In the genomic region with DNA sequence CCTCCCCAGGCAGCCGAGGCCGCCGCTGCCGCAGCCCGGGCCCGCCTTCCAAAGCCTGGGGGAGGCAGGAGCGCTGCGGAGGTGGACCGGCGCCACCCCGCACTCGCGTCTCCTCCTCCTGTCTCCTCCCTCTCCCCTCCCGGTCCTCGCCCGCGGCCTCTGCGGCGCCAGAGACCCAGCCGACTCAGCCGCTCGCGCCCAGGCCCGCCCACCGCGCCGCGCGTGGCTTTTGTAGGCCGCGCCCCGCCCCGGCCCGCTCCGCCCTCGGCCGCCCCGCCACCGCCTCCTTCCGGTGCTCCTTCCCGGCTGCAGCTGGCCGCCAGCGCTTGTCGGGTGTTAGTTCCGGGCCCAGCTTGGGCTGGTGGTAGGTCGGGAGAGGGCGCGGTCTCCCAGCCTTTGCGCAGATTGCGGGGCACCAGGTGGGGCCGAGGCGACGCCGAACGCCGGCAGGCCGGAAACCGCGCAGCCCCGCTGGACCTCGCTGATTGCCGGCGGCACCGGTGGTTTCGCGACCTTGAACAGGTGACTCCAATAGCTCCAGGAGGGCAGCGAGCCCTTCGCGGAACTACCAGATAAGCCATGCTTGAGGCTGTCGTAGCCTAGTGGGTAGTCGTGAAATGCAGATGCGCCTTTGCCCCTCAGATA, we compare ENCODE assay signal across 8 cellular contexts. TPM values are rescaled to one million over a fixed set of nuclear protein-coding genes. Genes with fewer than 3 reads are reported as not detected.
DNase-seq lines count a peak whose midpoint lies in the region; TF ChIP-seq lines count a peak whose summit lies in the region.

CAPRIN2 (minus strand) TSS at position 202 of the 645 bp plus-strand sequence. CDS start 1,431 bp downstream, outside the sequence.

- TF ChIP-seq CTCF in nephron progenitor cell (IDR thresholded peaks at IDR 0.05), result no peak

- H3K27me3 ChIP-seq in MG63, result no peaks in the 10 kb centered on the region

- H3K36me3 Mint-ChIP-seq in nephron progenitor cell (ENCODE audit: low read depth), result peaks cover 15% of the 10 kb centered on the region
- peaks cover 7% of the 10 kb centered on the region for H3K36me3 Mint-ChIP-seq in stimulated activated naive CD8-positive, alpha-beta T cell treated with anti-CD3 and anti-CD28 coated beads, Interleukin-15, Interleukin-2, amounts not matched to agents 100 ng/mL and 50 ng/mL, for 24 hours (ENCODE audit: low read depth)

- peak within 1 kb of the TSS; percentile 85 for H3K4me3 ChIP-seq in MG63

- H3K36me3 ChIP-seq in MG63, result peaks cover 11% of the 10 kb centered on the region

- H3K9me3 Mint-ChIP-seq in nephron progenitor cell, result no peaks in the 10 kb centered on the region
- H3K9me3 Mint-ChIP-seq in stimulated activated naive CD8-positive, alpha-beta T cell treated with anti-CD3 and anti-CD28 coated beads, Interleukin-15, Interleukin-2, amounts not matched to agents 100 ng/mL and 50 ng/mL, for 24 hours, result no peaks in the 10 kb centered on the region

- peaks cover 46% of the 10 kb centered on the region for H3K4me1 Mint-ChIP-seq in nephron progenitor cell
- H3K4me1 Mint-ChIP-seq in stimulated activated naive CD8-positive, alpha-beta T cell treated with anti-CD3 and anti-CD28 coated beads, Interleukin-15, Interleukin-2, amounts not matched to agents 100 ng/mL and 50 ng/mL, for 24 hours (ENCODE audit: low read depth), result peaks cover 42% of the 10 kb centered on the region

- peak within 1 kb of the TSS; percentile 97 for H3K4me3 Mint-ChIP-seq in nephron progenitor cell
- H3K4me3 Mint-ChIP-seq in stimulated activated naive CD8-positive, alpha-beta T cell treated with anti-CD3 and anti-CD28 coated beads, Interleukin-15, Interleukin-2, amounts not matched to agents 100 ng/mL and 50 ng/mL, for 24 hours, result peak within 1 kb of the TSS; percentile 87

- H3K27ac Mint-ChIP-seq in nephron progenitor cell, result peak within 1 kb of the TSS; percentile 95
- peak within 1 kb of the TSS; percentile 81 for H3K27ac Mint-ChIP-seq in stimulated activated naive CD8-positive, alpha-beta T cell treated with anti-CD3 and anti-CD28 coated beads, Interleukin-15, Interleukin-2, amounts not matched to agents 100 ng/mL and 50 ng/mL, for 24 hours

- no peaks in the 10 kb centered on the region for H3K9me3 ChIP-seq in MG63

- peak; percentile 80 for DNase-seq in GDM1 (lab: John Stamatoyannopoulos, UW)
- peak; percentile 93 for DNase-seq in HCEC 1CT
- DNase-seq in MG63, result peak; percentile 98
- DNase-seq in SHP77 treated with DMSO at 0.1 percent for 48 hours (lab: John Stamatoyannopoulos, UW), result peak; percentile 98
- DNase-seq in activated gamma-delta T cell (lab: John Stamatoyannopoulos, UW), result peak; percentile 95
- peak; percentile 88 for DNase-seq in fibroblast of the conjunctiva (ENCODE audit: low read depth)
- peak; percentile 97 for DNase-seq in nephron progenitor cell

- H3K27me3 Mint-ChIP-seq in nephron progenitor cell (ENCODE audit: low read depth, poor library complexity), result peaks cover 3% of the 10 kb centered on the region
- H3K27me3 Mint-ChIP-seq in stimulated activated naive CD8-positive, alpha-beta T cell treated with anti-CD3 and anti-CD28 coated beads, Interleukin-15, Interleukin-2, amounts not matched to agents 100 ng/mL and 50 ng/mL, for 24 hours, result no peaks in the 10 kb centered on the region

RNA-seq across cellular contexts. Expression of gene CAPRIN2, which starts in this region (rescaled TPM):
- total RNA-seq in MG63 (2014; rRNA removed; shearing (Covaris generic); ENCODE audit: low replicate concordance), result 8.0 and 14.2 TPM in 2 replicates

Comparison
In these comparisons a context has a peak if more than half of its experiments do, and no peak if none do; other contexts are left out.
1. Peak in every context shown above with its lines: DNase-seq and H3K4me3 ChIP-seq.